2 cellular contexts compared by ENCODE assay signal in the genomic region with DNA sequence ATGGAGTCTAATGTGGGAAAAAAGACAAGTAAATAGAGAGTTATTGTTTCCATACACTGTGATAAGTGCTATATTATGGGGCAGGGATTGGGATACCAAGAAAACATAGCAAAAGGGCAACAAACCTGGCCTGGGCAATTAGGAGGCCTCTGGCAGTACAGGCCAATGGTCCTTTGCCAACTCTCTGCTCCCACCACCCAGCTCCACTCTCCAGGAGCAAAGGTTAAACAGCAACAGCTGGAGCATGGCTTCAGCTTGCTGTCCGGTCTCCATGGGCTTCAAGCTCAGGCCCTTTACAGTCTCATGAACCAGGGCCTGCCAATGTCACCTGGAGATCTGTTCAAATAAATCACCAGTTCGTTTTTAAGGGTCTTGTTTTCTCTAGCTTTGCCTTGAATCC.
TF ChIP-seq lines count a peak whose summit lies in the region.

No MANE protein-coding gene starts in this region.

TF ChIP-seq in IMR-90, 13 proteins besides CTCF, POLR2A, EP300 and RAD21:
- TF ChIP-seq CHD1 (IDR thresholded peaks at IDR 0.05; ENCODE audit: low read depth, low read length) (no peak), RCOR1 (IDR thresholded peaks at IDR 0.05; ENCODE audit: insufficient replicate concordance, low read length) (no peak), BHLHE40 (IDR thresholded peaks at IDR 0.05; ENCODE audit: low read depth, low read length) (no peak), SMC3 (IDR thresholded peaks at IDR 0.05; ENCODE audit: low read depth, low read length) (no peak), MAFK (IDR thresholded peaks at IDR 0.05; ENCODE audit: low read depth, low read length) (no peak), FOS (IDR thresholded peaks at IDR 0.05; ENCODE audit: low read depth, low read length) (no peak), RFX5 (IDR thresholded peaks at IDR 0.05; ENCODE audit: low read depth, low read length) (no peak), MXI1 (IDR thresholded peaks at IDR 0.05; ENCODE audit: borderline replicate concordance, low read depth, low read length) (no peak), MAZ (IDR thresholded peaks at IDR 0.05; ENCODE audit: borderline replicate concordance, low read depth, low read length) (no peak), CEBPB (IDR thresholded peaks at IDR 0.05; ENCODE audit: low read depth, low read length) (no peak), NFE2L2 (IDR thresholded peaks at IDR 0.05; ENCODE audit: low read depth, low read length) (no peak)
- TF ChIP-seq, protein P1, sequence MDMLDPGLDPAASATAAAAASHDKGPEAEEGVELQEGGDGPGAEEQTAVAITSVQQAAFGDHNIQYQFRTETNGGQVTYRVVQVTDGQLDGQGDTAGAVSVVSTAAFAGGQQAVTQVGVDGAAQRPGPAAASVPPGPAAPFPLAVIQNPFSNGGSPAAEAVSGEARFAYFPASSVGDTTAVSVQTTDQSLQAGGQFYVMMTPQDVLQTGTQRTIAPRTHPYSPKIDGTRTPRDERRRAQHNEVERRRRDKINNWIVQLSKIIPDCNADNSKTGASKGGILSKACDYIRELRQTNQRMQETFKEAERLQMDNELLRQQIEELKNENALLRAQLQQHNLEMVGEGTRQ (IDR thresholded peaks at IDR 0.05; ENCODE audit: low read depth, low read length), result no peak
- TF ChIP-seq, protein P2, sequence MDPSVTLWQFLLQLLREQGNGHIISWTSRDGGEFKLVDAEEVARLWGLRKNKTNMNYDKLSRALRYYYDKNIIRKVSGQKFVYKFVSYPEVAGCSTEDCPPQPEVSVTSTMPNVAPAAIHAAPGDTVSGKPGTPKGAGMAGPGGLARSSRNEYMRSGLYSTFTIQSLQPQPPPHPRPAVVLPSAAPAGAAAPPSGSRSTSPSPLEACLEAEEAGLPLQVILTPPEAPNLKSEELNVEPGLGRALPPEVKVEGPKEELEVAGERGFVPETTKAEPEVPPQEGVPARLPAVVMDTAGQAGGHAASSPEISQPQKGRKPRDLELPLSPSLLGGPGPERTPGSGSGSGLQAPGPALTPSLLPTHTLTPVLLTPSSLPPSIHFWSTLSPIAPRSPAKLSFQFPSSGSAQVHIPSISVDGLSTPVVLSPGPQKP (IDR thresholded peaks at IDR 0.05; ENCODE audit: borderline replicate concordance, low read depth, low read length), result no peak

TF ChIP-seq in HepG2, 621 proteins besides CTCF, POLR2A, EP300 and RAD21:
- TF ChIP-seq ZNF644 (CRISPR knock-in tag; IDR thresholded peaks at IDR 0.05; ENCODE audit: low read depth) (0 out of 2 replicates have a peak, but pooled peaks have one; percentile 10), HNF4A (CRISPR knock-in tag; IDR thresholded peaks at IDR 0.05) (peak; percentile 38)
- TF ChIP-seq, protein P3, sequence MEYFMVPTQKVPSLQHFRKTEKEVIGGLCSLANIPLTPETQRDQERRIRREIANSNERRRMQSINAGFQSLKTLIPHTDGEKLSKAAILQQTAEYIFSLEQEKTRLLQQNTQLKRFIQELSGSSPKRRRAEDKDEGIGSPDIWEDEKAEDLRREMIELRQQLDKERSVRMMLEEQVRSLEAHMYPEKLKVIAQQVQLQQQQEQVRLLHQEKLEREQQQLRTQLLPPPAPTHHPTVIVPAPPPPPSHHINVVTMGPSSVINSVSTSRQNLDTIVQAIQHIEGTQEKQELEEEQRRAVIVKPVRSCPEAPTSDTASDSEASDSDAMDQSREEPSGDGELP (IDR thresholded peaks at IDR 0.05; ENCODE audit: borderline replicate concordance, low read depth), result peak; percentile 28; the same call in 1 of the 2 replicates
- TF ChIP-seq, protein P4, sequence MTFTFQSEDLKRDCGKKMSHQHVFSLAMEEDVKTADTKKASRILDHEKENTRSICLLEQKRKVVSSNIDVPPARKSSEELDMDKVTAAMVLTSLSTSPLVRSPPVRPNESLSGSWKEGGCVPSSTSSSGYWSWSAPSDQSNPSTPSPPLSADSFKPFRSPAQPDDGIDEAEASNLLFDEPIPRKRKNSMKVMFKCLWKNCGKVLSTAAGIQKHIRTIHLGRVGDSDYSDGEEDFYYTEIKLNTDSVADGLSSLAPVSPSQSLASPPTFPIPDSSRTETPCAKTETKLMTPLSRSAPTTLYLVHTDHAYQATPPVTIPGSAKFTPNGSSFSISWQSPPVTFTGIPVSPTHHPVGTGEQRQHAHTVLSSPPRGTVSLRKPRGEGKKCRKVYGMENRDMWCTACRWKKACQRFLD (CRISPR knock-in tag; IDR thresholded peaks at IDR 0.05; ENCODE audit: borderline replicate concordance), result no peak
